ENCODE assay signal across 11 cellular contexts in the genomic region with DNA sequence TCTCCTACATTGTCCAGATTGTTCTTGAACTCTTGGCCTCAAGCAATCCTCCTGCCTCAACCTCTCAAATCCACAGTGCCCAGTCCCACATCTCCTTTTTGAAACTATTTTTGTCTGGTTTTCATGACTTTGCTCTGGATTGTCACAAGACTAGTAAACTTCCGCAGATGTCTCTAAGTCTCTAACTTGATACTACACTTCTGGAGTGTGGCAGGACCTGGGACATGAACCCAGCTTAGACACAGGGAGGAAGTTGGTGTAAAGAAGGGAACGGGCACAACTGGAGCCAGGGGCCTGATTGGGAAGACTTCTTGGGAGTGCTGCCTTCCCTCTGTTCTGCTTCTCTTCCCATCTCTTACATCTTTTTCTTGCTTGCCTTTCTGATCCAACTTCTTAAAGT.
"Had no signal": no experiment of that assay in that cellular context is flagged by ENCODE, and none has a peak within 500 bp of the region (broad histone marks: within the 10 kb centered on the region; RNA-seq: fewer than 3 reads in every experiment).

No MANE protein-coding gene starts in this region.

- H3K4me3 Mint-ChIP-seq: T-helper 2 cell treated with Interferon-gamma antibody and Interleukin-4, amounts not matched to agents 5 μg/mL and 100 μg/mL, for 36 hours had no signal

- DNase-seq: activated CD4-positive, alpha-beta T cell treated with anti-CD3 and anti-CD28 coated beads, Interleukin-2, amount 50 U/mL, for 1 hour; activated naive CD4-positive, alpha-beta T cell; foreskin melanocyte; head of caudate nucleus; mammary epithelial cell; naive B cell; stimulated activated CD4-positive, alpha-beta T cell treated with anti-CD3 and anti-CD28 coated beads, Interleukin-15, amount 100 ng/mL, for 24 hours; stimulated activated CD4-positive, alpha-beta T cell treated with anti-CD3 and anti-CD28 coated beads, Interleukin-4, amount 100 ng/mL, for 1 hour; stimulated activated naive CD4-positive, alpha-beta T cell; tibial artery had no signal
